2 cellular contexts compared by ENCODE assay signal in the genomic region with DNA sequence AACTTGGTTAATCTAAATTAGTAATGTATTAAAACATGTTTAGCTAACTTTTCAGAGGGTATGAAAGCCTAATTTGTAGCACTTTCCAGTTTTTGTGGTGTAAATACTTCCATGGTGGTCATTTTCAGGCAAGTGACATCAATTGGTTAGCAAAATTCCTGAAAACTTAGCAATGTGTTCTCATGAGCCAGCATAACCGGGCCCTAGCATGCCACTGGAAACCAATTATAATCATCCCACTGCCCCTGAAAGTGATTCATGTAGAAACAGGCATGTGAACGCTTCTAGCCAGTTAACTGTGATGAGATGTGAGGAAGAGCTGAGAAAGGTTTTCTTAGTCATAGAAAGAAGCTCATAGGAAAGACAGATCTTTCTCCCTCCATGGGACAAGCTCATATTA.
TF ChIP-seq lines count a peak whose summit lies in the region.

No MANE protein-coding gene starts in this region.

TF ChIP-seq in GM23338, 12 proteins besides CTCF, POLR2A, EP300 and RAD21 (continues in another document):
- no peak for TF ChIP-seq CREB1 (CRISPR knock-in tag; IDR thresholded peaks at IDR 0.05; ENCODE audit: low read depth)
- TF ChIP-seq EZH2 (IDR thresholded peaks at IDR 0.05; ENCODE audit: low read depth, unreplicated experiment), result no peak
- TF ChIP-seq POLR2AphosphoS5 (IDR thresholded peaks at IDR 0.05; ENCODE audit: low read depth), result no peak
- TF ChIP-seq, protein P1, sequence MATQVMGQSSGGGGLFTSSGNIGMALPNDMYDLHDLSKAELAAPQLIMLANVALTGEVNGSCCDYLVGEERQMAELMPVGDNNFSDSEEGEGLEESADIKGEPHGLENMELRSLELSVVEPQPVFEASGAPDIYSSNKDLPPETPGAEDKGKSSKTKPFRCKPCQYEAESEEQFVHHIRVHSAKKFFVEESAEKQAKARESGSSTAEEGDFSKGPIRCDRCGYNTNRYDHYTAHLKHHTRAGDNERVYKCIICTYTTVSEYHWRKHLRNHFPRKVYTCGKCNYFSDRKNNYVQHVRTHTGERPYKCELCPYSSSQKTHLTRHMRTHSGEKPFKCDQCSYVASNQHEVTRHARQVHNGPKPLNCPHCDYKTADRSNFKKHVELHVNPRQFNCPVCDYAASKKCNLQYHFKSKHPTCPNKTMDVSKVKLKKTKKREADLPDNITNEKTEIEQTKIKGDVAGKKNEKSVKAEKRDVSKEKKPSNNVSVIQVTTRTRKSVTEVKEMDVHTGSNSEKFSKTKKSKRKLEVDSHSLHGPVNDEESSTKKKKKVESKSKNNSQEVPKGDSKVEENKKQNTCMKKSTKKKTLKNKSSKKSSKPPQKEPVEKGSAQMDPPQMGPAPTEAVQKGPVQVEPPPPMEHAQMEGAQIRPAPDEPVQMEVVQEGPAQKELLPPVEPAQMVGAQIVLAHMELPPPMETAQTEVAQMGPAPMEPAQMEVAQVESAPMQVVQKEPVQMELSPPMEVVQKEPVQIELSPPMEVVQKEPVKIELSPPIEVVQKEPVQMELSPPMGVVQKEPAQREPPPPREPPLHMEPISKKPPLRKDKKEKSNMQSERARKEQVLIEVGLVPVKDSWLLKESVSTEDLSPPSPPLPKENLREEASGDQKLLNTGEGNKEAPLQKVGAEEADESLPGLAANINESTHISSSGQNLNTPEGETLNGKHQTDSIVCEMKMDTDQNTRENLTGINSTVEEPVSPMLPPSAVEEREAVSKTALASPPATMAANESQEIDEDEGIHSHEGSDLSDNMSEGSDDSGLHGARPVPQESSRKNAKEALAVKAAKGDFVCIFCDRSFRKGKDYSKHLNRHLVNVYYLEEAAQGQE (IDR thresholded peaks at IDR 0.05; ENCODE audit: unreplicated experiment), result no peak
- no peak for TF ChIP-seq JUNB (IDR thresholded peaks at IDR 0.05; ENCODE audit: unreplicated experiment)
- TF ChIP-seq NANOG (IDR thresholded peaks at IDR 0.05; ENCODE audit: borderline replicate concordance), result no peak
- no peak for TF ChIP-seq STAT1 (IDR thresholded peaks at IDR 0.05; ENCODE audit: unreplicated experiment)
- TF ChIP-seq, protein P2, sequence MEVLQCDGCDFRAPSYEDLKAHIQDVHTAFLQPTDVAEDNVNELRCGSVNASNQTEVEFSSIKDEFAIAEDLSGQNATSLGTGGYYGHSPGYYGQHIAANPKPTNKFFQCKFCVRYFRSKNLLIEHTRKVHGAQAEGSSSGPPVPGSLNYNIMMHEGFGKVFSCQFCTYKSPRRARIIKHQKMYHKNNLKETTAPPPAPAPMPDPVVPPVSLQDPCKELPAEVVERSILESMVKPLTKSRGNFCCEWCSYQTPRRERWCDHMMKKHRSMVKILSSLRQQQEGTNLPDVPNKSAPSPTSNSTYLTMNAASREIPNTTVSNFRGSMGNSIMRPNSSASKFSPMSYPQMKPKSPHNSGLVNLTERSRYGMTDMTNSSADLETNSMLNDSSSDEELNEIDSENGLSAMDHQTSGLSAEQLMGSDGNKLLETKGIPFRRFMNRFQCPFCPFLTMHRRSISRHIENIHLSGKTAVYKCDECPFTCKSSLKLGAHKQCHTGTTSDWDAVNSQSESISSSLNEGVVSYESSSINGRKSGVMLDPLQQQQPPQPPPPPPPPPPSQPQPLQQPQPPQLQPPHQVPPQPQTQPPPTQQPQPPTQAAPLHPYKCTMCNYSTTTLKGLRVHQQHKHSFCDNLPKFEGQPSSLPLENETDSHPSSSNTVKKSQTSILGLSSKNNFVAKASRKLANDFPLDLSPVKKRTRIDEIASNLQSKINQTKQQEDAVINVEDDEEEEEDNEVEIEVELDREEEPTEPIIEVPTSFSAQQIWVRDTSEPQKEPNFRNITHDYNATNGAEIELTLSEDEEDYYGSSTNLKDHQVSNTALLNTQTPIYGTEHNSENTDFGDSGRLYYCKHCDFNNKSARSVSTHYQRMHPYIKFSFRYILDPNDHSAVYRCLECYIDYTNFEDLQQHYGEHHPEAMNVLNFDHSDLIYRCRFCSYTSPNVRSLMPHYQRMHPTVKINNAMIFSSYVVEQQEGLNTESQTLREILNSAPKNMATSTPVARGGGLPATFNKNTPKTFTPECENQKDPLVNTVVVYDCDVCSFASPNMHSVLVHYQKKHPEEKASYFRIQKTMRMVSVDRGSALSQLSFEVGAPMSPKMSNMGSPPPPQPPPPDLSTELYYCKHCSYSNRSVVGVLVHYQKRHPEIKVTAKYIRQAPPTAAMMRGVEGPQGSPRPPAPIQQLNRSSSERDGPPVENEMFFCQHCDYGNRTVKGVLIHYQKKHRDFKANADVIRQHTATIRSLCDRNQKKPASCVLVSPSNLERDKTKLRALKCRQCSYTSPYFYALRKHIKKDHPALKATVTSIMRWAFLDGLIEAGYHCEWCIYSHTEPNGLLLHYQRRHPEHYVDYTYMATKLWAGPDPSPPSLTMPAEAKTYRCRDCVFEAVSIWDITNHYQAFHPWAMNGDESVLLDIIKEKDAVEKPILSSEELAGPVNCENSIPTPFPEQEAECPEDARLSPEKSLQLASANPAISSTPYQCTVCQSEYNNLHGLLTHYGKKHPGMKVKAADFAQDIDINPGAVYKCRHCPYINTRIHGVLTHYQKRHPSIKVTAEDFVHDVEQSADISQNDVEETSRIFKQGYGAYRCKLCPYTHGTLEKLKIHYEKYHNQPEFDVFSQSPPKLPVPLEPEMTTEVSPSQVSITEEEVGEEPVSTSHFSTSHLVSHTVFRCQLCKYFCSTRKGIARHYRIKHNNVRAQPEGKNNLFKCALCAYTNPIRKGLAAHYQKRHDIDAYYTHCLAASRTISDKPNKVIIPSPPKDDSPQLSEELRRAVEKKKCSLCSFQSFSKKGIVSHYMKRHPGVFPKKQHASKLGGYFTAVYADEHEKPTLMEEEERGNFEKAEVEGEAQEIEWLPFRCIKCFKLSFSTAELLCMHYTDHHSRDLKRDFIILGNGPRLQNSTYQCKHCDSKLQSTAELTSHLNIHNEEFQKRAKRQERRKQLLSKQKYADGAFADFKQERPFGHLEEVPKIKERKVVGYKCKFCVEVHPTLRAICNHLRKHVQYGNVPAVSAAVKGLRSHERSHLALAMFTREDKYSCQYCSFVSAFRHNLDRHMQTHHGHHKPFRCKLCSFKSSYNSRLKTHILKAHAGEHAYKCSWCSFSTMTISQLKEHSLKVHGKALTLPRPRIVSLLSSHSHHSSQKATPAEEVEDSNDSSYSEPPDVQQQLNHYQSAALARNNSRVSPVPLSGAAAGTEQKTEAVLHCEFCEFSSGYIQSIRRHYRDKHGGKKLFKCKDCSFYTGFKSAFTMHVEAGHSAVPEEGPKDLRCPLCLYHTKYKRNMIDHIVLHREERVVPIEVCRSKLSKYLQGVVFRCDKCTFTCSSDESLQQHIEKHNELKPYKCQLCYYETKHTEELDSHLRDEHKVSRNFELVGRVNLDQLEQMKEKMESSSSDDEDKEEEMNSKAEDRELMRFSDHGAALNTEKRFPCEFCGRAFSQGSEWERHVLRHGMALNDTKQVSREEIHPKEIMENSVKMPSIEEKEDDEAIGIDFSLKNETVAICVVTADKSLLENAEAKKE (CRISPR knock-in tag; IDR thresholded peaks at IDR 0.05), result no peak
- no peak for TF ChIP-seq ZNF331 (CRISPR knock-in tag; IDR thresholded peaks at IDR 0.05; ENCODE audit: low read depth)
- no peak for TF ChIP-seq EZH2phosphoT487 (IDR thresholded peaks at IDR 0.05; ENCODE audit: unreplicated experiment)

TF ChIP-seq in H1, 55 proteins besides CTCF, POLR2A, EP300 and RAD21:
- TF ChIP-seq, protein P3, sequence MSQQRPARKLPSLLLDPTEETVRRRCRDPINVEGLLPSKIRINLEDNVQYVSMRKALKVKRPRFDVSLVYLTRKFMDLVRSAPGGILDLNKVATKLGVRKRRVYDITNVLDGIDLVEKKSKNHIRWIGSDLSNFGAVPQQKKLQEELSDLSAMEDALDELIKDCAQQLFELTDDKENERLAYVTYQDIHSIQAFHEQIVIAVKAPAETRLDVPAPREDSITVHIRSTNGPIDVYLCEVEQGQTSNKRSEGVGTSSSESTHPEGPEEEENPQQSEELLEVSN (IDR thresholded peaks at IDR 0.05), result no peak
- TF ChIP-seq HDAC2 (IDR thresholded peaks at IDR 0.05; ENCODE audit: borderline replicate concordance in 1 of 2, low read depth in 2 of 2, low read length in 2 of 2), result no peak
- TF ChIP-seq RBBP5 (IDR thresholded peaks at IDR 0.05; ENCODE audit: borderline replicate concordance, low read depth, low read length), result no peak
- no peak for TF ChIP-seq RNF2 (IDR thresholded peaks at IDR 0.05; ENCODE audit: borderline replicate concordance, low read depth, low read length, missing control alignments, poor library complexity, severe bottlenecking)
- TF ChIP-seq SAP30 (IDR thresholded peaks at IDR 0.05; ENCODE audit: insufficient read depth, insufficient replicate concordance, low read length), result no peak
- TF ChIP-seq POLR2AphosphoS5 (IDR thresholded peaks at IDR 0.05; ENCODE audit: low read depth, low read length), result no peak
- TF ChIP-seq NRF1 (IDR thresholded peaks at IDR 0.05; ENCODE audit: low read depth, low read length), result no peak
- TF ChIP-seq, protein P4, sequence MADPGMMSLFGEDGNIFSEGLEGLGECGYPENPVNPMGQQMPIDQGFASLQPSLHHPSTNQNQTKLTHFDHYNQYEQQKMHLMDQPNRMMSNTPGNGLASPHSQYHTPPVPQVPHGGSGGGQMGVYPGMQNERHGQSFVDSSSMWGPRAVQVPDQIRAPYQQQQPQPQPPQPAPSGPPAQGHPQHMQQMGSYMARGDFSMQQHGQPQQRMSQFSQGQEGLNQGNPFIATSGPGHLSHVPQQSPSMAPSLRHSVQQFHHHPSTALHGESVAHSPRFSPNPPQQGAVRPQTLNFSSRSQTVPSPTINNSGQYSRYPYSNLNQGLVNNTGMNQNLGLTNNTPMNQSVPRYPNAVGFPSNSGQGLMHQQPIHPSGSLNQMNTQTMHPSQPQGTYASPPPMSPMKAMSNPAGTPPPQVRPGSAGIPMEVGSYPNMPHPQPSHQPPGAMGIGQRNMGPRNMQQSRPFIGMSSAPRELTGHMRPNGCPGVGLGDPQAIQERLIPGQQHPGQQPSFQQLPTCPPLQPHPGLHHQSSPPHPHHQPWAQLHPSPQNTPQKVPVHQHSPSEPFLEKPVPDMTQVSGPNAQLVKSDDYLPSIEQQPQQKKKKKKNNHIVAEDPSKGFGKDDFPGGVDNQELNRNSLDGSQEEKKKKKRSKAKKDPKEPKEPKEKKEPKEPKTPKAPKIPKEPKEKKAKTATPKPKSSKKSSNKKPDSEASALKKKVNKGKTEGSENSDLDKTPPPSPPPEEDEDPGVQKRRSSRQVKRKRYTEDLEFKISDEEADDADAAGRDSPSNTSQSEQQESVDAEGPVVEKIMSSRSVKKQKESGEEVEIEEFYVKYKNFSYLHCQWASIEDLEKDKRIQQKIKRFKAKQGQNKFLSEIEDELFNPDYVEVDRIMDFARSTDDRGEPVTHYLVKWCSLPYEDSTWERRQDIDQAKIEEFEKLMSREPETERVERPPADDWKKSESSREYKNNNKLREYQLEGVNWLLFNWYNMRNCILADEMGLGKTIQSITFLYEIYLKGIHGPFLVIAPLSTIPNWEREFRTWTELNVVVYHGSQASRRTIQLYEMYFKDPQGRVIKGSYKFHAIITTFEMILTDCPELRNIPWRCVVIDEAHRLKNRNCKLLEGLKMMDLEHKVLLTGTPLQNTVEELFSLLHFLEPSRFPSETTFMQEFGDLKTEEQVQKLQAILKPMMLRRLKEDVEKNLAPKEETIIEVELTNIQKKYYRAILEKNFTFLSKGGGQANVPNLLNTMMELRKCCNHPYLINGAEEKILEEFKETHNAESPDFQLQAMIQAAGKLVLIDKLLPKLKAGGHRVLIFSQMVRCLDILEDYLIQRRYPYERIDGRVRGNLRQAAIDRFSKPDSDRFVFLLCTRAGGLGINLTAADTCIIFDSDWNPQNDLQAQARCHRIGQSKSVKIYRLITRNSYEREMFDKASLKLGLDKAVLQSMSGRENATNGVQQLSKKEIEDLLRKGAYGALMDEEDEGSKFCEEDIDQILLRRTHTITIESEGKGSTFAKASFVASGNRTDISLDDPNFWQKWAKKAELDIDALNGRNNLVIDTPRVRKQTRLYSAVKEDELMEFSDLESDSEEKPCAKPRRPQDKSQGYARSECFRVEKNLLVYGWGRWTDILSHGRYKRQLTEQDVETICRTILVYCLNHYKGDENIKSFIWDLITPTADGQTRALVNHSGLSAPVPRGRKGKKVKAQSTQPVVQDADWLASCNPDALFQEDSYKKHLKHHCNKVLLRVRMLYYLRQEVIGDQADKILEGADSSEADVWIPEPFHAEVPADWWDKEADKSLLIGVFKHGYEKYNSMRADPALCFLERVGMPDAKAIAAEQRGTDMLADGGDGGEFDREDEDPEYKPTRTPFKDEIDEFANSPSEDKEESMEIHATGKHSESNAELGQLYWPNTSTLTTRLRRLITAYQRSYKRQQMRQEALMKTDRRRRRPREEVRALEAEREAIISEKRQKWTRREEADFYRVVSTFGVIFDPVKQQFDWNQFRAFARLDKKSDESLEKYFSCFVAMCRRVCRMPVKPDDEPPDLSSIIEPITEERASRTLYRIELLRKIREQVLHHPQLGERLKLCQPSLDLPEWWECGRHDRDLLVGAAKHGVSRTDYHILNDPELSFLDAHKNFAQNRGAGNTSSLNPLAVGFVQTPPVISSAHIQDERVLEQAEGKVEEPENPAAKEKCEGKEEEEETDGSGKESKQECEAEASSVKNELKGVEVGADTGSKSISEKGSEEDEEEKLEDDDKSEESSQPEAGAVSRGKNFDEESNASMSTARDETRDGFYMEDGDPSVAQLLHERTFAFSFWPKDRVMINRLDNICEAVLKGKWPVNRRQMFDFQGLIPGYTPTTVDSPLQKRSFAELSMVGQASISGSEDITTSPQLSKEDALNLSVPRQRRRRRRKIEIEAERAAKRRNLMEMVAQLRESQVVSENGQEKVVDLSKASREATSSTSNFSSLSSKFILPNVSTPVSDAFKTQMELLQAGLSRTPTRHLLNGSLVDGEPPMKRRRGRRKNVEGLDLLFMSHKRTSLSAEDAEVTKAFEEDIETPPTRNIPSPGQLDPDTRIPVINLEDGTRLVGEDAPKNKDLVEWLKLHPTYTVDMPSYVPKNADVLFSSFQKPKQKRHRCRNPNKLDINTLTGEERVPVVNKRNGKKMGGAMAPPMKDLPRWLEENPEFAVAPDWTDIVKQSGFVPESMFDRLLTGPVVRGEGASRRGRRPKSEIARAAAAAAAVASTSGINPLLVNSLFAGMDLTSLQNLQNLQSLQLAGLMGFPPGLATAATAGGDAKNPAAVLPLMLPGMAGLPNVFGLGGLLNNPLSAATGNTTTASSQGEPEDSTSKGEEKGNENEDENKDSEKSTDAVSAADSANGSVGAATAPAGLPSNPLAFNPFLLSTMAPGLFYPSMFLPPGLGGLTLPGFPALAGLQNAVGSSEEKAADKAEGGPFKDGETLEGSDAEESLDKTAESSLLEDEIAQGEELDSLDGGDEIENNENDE (IDR thresholded peaks at IDR 0.05; ENCODE audit: insufficient replicate concordance, low read length), result no peak
- no peak for TF ChIP-seq BCL11A (IDR thresholded peaks at IDR 0.05; ENCODE audit: low read depth in 2 of 2, low read length in 2 of 2)
- TF ChIP-seq FOSL1 (IDR thresholded peaks at IDR 0.05; ENCODE audit: insufficient read depth, low read depth, low read length), result no peak
- no peak for TF ChIP-seq TAF7 (optimal IDR thresholded peaks at IDR 0.05; ENCODE audit: borderline replicate concordance, low read depth, low read length)
- no peak for TF ChIP-seq NANOG (IDR thresholded peaks at IDR 0.05; ENCODE audit: insufficient read depth, low read depth, low read length, poor library complexity, severe bottlenecking)
- TF ChIP-seq EGR1 (IDR thresholded peaks at IDR 0.05; ENCODE audit: borderline replicate concordance, low read depth, low read length), result no peak
- no peak for TF ChIP-seq KDM4A (IDR thresholded peaks at IDR 0.05; ENCODE audit: low read depth, low read length, severe bottlenecking)
- TF ChIP-seq TEAD4 (IDR thresholded peaks at IDR 0.05; ENCODE audit: low read depth, low read length), result no peak
- no peak for TF ChIP-seq SP1 (IDR thresholded peaks at IDR 0.05; ENCODE audit: low read depth, low read length)
- TF ChIP-seq CEBPB (IDR thresholded peaks at IDR 0.05; ENCODE audit: low read depth, low read length), result no peak
- TF ChIP-seq HDAC6 (IDR thresholded peaks at IDR 0.05; ENCODE audit: low read depth, low read length), result no peak
- no peak for TF ChIP-seq BRCA1 (IDR thresholded peaks at IDR 0.05; ENCODE audit: low read depth, low read length)
- TF ChIP-seq KDM5A (IDR thresholded peaks at IDR 0.05; ENCODE audit: low read length), result no peak
